In the genomic region with DNA sequence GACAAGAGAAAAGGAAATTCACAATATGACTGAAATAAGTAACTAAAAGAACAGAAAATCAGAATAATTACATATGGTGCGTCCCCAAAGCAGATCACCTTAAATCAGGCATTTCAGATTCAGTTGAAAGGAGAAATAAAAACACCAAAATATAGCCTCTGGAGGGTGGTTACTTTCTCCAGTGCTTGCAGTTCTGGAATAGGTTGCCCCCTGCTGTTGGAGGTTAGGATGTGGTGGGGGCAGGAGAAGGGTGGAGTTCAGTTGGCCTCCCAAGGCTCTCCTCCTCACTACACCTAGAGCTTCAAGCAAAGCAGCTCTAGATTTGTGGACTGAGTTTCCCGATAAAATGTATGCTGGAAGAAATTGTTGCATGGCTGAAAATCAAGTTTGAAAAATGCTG, we compare ENCODE assay signal across 8 cellular contexts.
DNase-seq lines count a peak whose midpoint lies in the region; ATAC-seq and TF ChIP-seq lines count a peak whose summit lies in the region.

No MANE protein-coding gene starts in this region.

- peak; percentile 43 for DNase-seq in AG08396 (ENCODE audit: low spot score)
- peak; percentile 29 for DNase-seq in LHCN-M2 (ENCODE audit: low read depth)
- DNase-seq in erythroblast (lab: John Stamatoyannopoulos, UW), result peak; percentile 28 to 50
- no peak for DNase-seq in activated CD8-positive, alpha-beta memory T cell treated with anti-CD3 and anti-CD28 coated beads, Interleukin-2, amount 50 U/mL, for 48 hours
- no peak for DNase-seq in tibial artery
- no peak for DNase-seq in activated naive CD4-positive, alpha-beta T cell treated with anti-CD3 and anti-CD28 coated beads, Interleukin-2, amount 50 U/mL, for 72 hours (ENCODE audit: low spot score in 2 of 2)

- no peaks in the 10 kb centered on the region for H3K27me3 ChIP-seq in tibial artery

- no peak overlapping the region for H3K4me3 ChIP-seq in tibial artery

- peak; percentile 68 for ATAC-seq in GM18907 (IDR thresholded peaks at IDR 0.05; ENCODE audit: unreplicated experiment)
- no peak for ATAC-seq in HG03095 (IDR thresholded peaks at IDR 0.05; ENCODE audit: unreplicated experiment)
- no peak for ATAC-seq in activated naive CD4-positive, alpha-beta T cell treated with anti-CD3 and anti-CD28 coated beads, Interleukin-2, amount 50 U/mL, for 72 hours

- intact Hi-C loops in tibial artery (cut with DNase I; ENCODE audit: low total_unique reads), result no loop called here

- no peaks in the 10 kb centered on the region for H3K36me3 Mint-ChIP-seq in activated naive CD4-positive, alpha-beta T cell treated with anti-CD3 and anti-CD28 coated beads, Interleukin-2, amount 50 U/mL, for 72 hours

- TF ChIP-seq POLR2A in erythroblast (IDR thresholded peaks at IDR 0.05; ENCODE audit: low read length), result no peak

- no peak overlapping the region for H3K27ac Mint-ChIP-seq in activated naive CD4-positive, alpha-beta T cell treated with anti-CD3 and anti-CD28 coated beads, Interleukin-2, amount 50 U/mL, for 72 hours

- peaks cover 3 to 4% of the 10 kb centered on the region in 2 donors for H3K9me3 Mint-ChIP-seq in activated naive CD4-positive, alpha-beta T cell treated with anti-CD3 and anti-CD28 coated beads, Interleukin-2, amount 50 U/mL, for 72 hours

- H3K27ac ChIP-seq in tibial artery, result no peak overlapping the region

- H3K9me3 ChIP-seq in tibial artery, result peaks cover 0 to 8% (median 0%) of the 10 kb centered on the region in 3 donors

- no peaks in the 10 kb centered on the region for H3K36me3 ChIP-seq in tibial artery

- no peaks in the 10 kb centered on the region for H3K4me1 ChIP-seq in tibial artery

- no peak for TF ChIP-seq CTCF in tibial artery (IDR thresholded peaks at IDR 0.05)

Comparison
In these comparisons a context has a peak if more than half of its experiments do, and no peak if none do; other contexts are left out.
1. DNase-seq: peak in AG08396 (single experiment), LHCN-M2 (single experiment) and erythroblast (2 of 2); none in activated CD8-positive, alpha-beta memory T cell treated with anti-CD3 and anti-CD28 coated beads, Interleukin-2, amount 50 U/mL, for 48 hours (single experiment), tibial artery (0 of 2) and activated naive CD4-positive, alpha-beta T cell treated with anti-CD3 and anti-CD28 coated beads, Interleukin-2, amount 50 U/mL, for 72 hours (0 of 2).